ENCODE assay signal across 8 cellular contexts in the genomic region with DNA sequence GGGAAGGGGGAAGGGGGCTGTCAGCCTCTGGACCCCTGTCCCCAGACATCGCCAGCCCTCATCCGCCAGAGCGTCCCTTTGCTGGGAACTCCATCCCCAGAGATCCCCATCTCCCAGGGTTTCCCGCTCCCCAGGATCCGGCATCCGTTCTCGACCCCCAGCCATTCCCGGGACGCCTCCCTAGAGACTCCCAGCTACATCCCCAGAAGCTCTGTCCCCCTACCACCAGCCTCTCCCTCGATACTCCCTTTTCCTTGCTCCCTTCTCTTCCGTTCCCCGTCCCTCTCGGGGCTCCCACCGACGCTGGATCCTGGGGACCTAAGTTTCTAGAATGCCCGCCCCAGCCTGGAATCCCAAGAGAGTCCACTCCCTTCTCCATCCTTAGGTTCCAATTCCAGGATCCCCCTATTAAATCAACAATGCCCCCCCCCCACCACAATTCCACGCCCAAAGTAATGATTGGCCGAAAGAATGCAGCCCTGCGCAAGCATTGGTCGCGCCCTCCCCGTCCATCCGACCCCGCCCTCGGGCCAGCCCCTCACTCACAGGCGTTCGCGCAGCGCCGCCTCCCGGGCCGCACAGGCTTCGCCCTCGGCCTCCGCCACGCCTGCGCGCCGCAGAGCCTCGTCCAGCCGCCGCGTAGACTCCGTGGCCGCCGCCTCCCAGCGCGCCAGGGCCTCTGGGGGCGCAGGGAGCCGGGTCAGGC. TPM values are rescaled to one million over a fixed set of nuclear protein-coding genes. Genes with fewer than 3 reads are reported as not detected.
DNase-seq lines count a peak whose midpoint lies in the region; ATAC-seq, FAIRE-seq and TF ChIP-seq lines count a peak whose summit lies in the region.

No MANE protein-coding gene starts in this region.

- TF ChIP-seq CTCF in GM12864 (IDR thresholded peaks at IDR 0.05; ENCODE audit: low read depth, low read length, missing control alignments), result peak; percentile 68
- peak; percentile 22 to 93 (median 57) for TF ChIP-seq CTCF in adrenal gland (IDR thresholded peaks at IDR 0.05)
- TF ChIP-seq CTCF in right atrium auricular region (IDR thresholded peaks at IDR 0.05), result peak; percentile 61 to 91

- intact Hi-C loops in adrenal gland (cut with DNase I), result loop anchor here in 1 of 2 donors (5.0 kb wide), 1 partner anchor 71 kb away; the partner anchor contains the start of gene NXNL1

- FAIRE-seq in urothelium cell line (lab: Jason Lieb, UNC), result no peak

- no peaks in the 10 kb centered on the region for H3K36me3 ChIP-seq in adrenal gland (replicated peaks in 1 of 2)
- no peaks in the 10 kb centered on the region for H3K36me3 ChIP-seq in right atrium auricular region

- H3K4me1 ChIP-seq in adrenal gland (replicated peaks in 1 of 2) (peaks cover 14 to 34% of the 10 kb centered on the region in 2 donors), right atrium auricular region (peaks cover 0 to 32% of the 10 kb centered on the region in 2 donors)

- 0 to 1% (median 0%) methylated on average over 14 to 50 of the region's 50 CpGs for WGBS in adrenal gland, 4 donors

- H3K4me3 ChIP-seq in GM12864 (ENCODE audit: low read depth, low read length) (peak overlapping the region; percentile 39), adrenal gland (peak overlapping the region in 2 of 4 donors; percentile 20 to 52), right atrium auricular region (peak overlapping the region; percentile 33 to 60)

- DNase-seq in GM12864 (ENCODE audit: low read depth) (no peak), NCI-H1105 (lab: John Stamatoyannopoulos, UW) (peak; percentile 88), T follicular helper cell (ENCODE audit: low read depth) (peak; percentile 83), adrenal gland (peak; percentile 88 to 95 (median 94)), right atrium auricular region (ENCODE audit: low spot score) (peak; percentile 87), pulmonary artery endothelial cell (ENCODE audit: low read depth, low spot score) (peak; percentile 75), urothelium cell line (ENCODE audit: low spot score) (peak; percentile 93)

- no peaks in the 10 kb centered on the region for H3K27me3 ChIP-seq in adrenal gland
- H3K27me3 ChIP-seq in right atrium auricular region, result no peaks in the 10 kb centered on the region

- TF ChIP-seq POLR2A in adrenal gland (IDR thresholded peaks at IDR 0.05), result no peak

- H3K9me3 ChIP-seq in adrenal gland (replicated peaks in 1 of 3) (no peaks in the 10 kb centered on the region), right atrium auricular region (peaks cover 0 to 8% of the 10 kb centered on the region in 2 donors)

- ATAC-seq in HG02610 (IDR thresholded peaks at IDR 0.05; ENCODE audit: unreplicated experiment), result peak; percentile 89

- peak overlapping the region in 2 of 5 donors; percentile 47 for H3K27ac ChIP-seq in adrenal gland
- peak overlapping the region in 1 of 2 donors; percentile 35 for H3K27ac ChIP-seq in right atrium auricular region

RNA-seq across cellular contexts. Expression of gene CCDC194, which starts 3.2 kb away (rescaled TPM):
- total RNA-seq in adrenal gland (1 to 10 TPM in 5 of 8 donors, under 1 TPM in 1, not detected in 2; 0.49 to 5.6 (median 2.8) TPM), right atrium auricular region (not detected), pulmonary artery endothelial cell (0.13 and 0.63 TPM in 2 replicates)
- polyA plus RNA-seq in adrenal gland, result 1 to 10 TPM; 1.1 to 3.0 (median 1.3) TPM

RNA-seq across cellular contexts. Expression of gene PLVAP, which starts 13.7 kb away (rescaled TPM):
- total RNA-seq in adrenal gland, result 100 to 1,000 TPM in 3 of 8 donors, 10 to 100 TPM in 5; 63.4 to 140 (median 84.0) TPM
- 100 to 1,000 TPM in 2 of 3 donors, 10 to 100 TPM in 1; 40.9 to 381 (median 127) TPM for polyA plus RNA-seq in adrenal gland
- total RNA-seq in right atrium auricular region, result 10 to 100 TPM; 48.3 to 83.7 TPM
- total RNA-seq in pulmonary artery endothelial cell, result 0.21 and 0.46 TPM in 2 replicates

RNA-seq across cellular contexts. Expression of gene BST2, which starts 14.6 kb away (rescaled TPM):
- total RNA-seq in adrenal gland (100 to 1,000 TPM; 395 to 940 (median 736) TPM), right atrium auricular region (10 to 100 TPM; 32.1 to 35.3 TPM), pulmonary artery endothelial cell (161 and 210 TPM in 2 replicates)
- 100 to 1,000 TPM; 159 to 304 (median 271) TPM for polyA plus RNA-seq in adrenal gland

RNA-seq across cellular contexts. Expression of gene MVB12A, which starts 29.0 kb away (rescaled TPM):
- 100 to 1,000 TPM in 5 of 8 donors, 10 to 100 TPM in 3; 53.3 to 162 (median 105) TPM for total RNA-seq in adrenal gland
- 100 to 1,000 TPM in 2 of 3 donors, 10 to 100 TPM in 1; 17.4 to 142 (median 132) TPM for polyA plus RNA-seq in adrenal gland
- 10 to 100 TPM; 24.8 to 39.0 TPM for total RNA-seq in right atrium auricular region
- 36.1 and 43.0 TPM in 2 replicates for total RNA-seq in pulmonary artery endothelial cell

RNA-seq across cellular contexts. Expression of gene GTPBP3, which starts 53.5 kb away (rescaled TPM):
- total RNA-seq in adrenal gland, result 10 to 100 TPM; 18.9 to 50.4 (median 27.9) TPM
- 10 to 100 TPM in 2 of 3 donors, 1 to 10 TPM in 1; 5.5 to 36.8 (median 19.0) TPM for polyA plus RNA-seq in adrenal gland
- total RNA-seq in right atrium auricular region, result 10 to 100 TPM in 1 of 2 donors, 1 to 10 TPM in 1; 6.0 to 16.8 TPM
- total RNA-seq in pulmonary artery endothelial cell, result 16.6 and 33.8 TPM in 2 replicates

Comparison
In these comparisons a context has a peak if more than half of its experiments do, and no peak if none do; other contexts are left out.
1. RNA of gene PLVAP, which starts 13.7 kb away (total RNA-seq): 63.4 to 140 TPM in adrenal gland and 48.3 to 83.7 TPM in right atrium auricular region; 0.21 to 0.46 TPM in pulmonary artery endothelial cell; every median in the first group is over 10 times any median in the second.
2. Peak in every context shown above with its lines, with median percentiles within 50 percentile points of each other: CTCF ChIP-seq.